ENCODE assay signal across 24 cellular contexts in genomic region chr11:62682518-62682917, GRCh38. TPM values are rescaled to one million over a fixed set of nuclear protein-coding genes. Genes with fewer than 3 reads are reported as not detected.
"Had no signal": no experiment of that assay in that cellular context is flagged by ENCODE, and none has a peak within 500 bp of the region (broad histone marks: within the 10 kb centered on the region; RNA-seq: fewer than 3 reads in every experiment).

No MANE protein-coding gene starts in this region.

- ATAC-seq: esophagus mucosa; gastrocnemius medialis; left lobe of liver; natural killer cell treated with Interleukin-12 subunit alpha and Interleukin-12 subunit beta and Interleukin-15 and Interleukin-18, amount 100 ng/mL, for 72 hours; right lobe of liver; stimulated activated naive CD8-positive, alpha-beta T cell treated with anti-CD3 and anti-CD28 coated beads, Interleukin-15, amount 100 ng/mL, for 72 hours had no signal

- H3K27ac ChIP-seq: dorsolateral prefrontal cortex, epithelial cell of prostate, gastrocnemius medialis, neutrophil, parathyroid adenoma, right lobe of liver, suprapubic skin had no signal

- DNase-seq: dorsolateral prefrontal cortex; effector CD4-positive, alpha-beta T cell; endodermal cell; foreskin fibroblast; gastrocnemius medialis; head of caudate nucleus; naive B cell; right lobe of liver; small intestine; stimulated activated CD4-positive, alpha-beta T cell treated with anti-CD3 and anti-CD28 coated beads, Interleukin-1b, Interleukin-23, amount 100 ng/mL, for 48 hours; stimulated activated CD4-positive, alpha-beta T cell treated with anti-CD3 and anti-CD28 coated beads, Interleukin-4, amount 100 ng/mL, for 1 hour; stimulated activated CD8-positive, alpha-beta memory T cell treated with anti-CD3 and anti-CD28 coated beads, Interleukin-4, amount 100 ng/mL, for 48 hours; stimulated activated naive CD4-positive, alpha-beta T cell; stimulated activated naive CD8-positive, alpha-beta T cell treated with anti-CD3 and anti-CD28 coated beads, Interleukin-15, amount 100 ng/mL, for 72 hours; trophoblast cell had no signal

- H3K27me3 ChIP-seq: right lobe of liver had no signal

- H3K4me1 ChIP-seq: parathyroid adenoma had no signal

- H3K4me3 ChIP-seq: dorsolateral prefrontal cortex, gastrocnemius medialis, right lobe of liver, suprapubic skin had no signal

- H3K9me3 ChIP-seq: gastrocnemius medialis, neutrophil, right lobe of liver, suprapubic skin had no signal

RNA-seq across cellular contexts. Expression of gene LRRN4CL, which starts 6.8 kb away (rescaled TPM):
- total RNA-seq: glomerular endothelial cell, left lobe of liver, mononuclear cell had no signal
